27 cellular contexts compared by ENCODE assay signal in genomic region chr12:30896461-30896860, GRCh38. TPM values are rescaled to one million over a fixed set of nuclear protein-coding genes. Genes with fewer than 3 reads are reported as not detected.
DNase-seq lines count a peak whose midpoint lies in the region; ATAC-seq and TF ChIP-seq lines count a peak whose summit lies in the region.
"Had no signal": no experiment of that assay in that cellular context is flagged by ENCODE, and none has a peak within 500 bp of the region (broad histone marks: within the 10 kb centered on the region; RNA-seq: fewer than 3 reads in every experiment).

No MANE protein-coding gene starts in this region.

- in situ Hi-C loops in HAP-1 (cut with MboI; ENCODE audit: low sequenced_read_pairs), result no loop called here

- peaks cover 4% of the 10 kb centered on the region; the same call in 1 of the 2 replicates for H3K27me3 Mint-ChIP-seq in HFFc6 (ENCODE audit: insufficient read depth)

- H3K9me3 ChIP-seq in HAP-1 (0 out of 2 replicates have a peak, but pooled peaks cover 3% of the 10 kb centered on the region), uterus (no peaks in the 10 kb centered on the region)
- H3K9me3 ChIP-seq: adrenal gland, lower lobe of right lung, testis had no signal

- no peaks in the 10 kb centered on the region for H3K4me1 ChIP-seq in HAP-1
- H3K4me1 ChIP-seq in uterus, result no peaks in the 10 kb centered on the region
- H3K4me1 ChIP-seq: adrenal gland, lower lobe of right lung, testis had no signal

- intact Hi-C loops in uterus (cut with DNase I; ENCODE audit: low total_unique reads), result no loop called here

- no peaks in the 10 kb centered on the region for H3K9me3 Mint-ChIP-seq in HFFc6
- H3K9me3 Mint-ChIP-seq: activated CD8-positive, alpha-beta T cell treated with anti-CD3 and anti-CD28 coated beads for 36 hours; dendritic cell treated with granulocyte-macrophage colony-stimulating factor and Interleukin-4, amounts not matched to agents 40 ng/mL and 50 ng/mL, for 4 days; neural crest cell; stimulated activated effector memory CD8-positive, alpha-beta T cell treated with anti-CD3 and anti-CD28 coated beads, Interleukin-12 subunit alpha, Interleukin-12 subunit beta, amount 100 ng/mL, for 72 hours had no signal

- H3K27me3 ChIP-seq in HAP-1 (ENCODE audit: low read depth) (no peaks in the 10 kb centered on the region), uterus (no peaks in the 10 kb centered on the region)
- H3K27me3 ChIP-seq: adrenal gland, testis had no signal

- H3K36me3 Mint-ChIP-seq in HFFc6 (ENCODE audit: low read depth), result no peaks in the 10 kb centered on the region
- H3K36me3 Mint-ChIP-seq: stimulated activated effector memory CD8-positive, alpha-beta T cell treated with anti-CD3 and anti-CD28 coated beads, Interleukin-12 subunit alpha, Interleukin-12 subunit beta, amount 100 ng/mL, for 72 hours had no signal

- DNase-seq in HFFc6 (peak; percentile 20), cardiac fibroblast (ENCODE audit: low read depth in 2 of 2) (peak; percentile 20 to 28), islet precursor cell (peak; percentile 34), substantia nigra (lab: John Stamatoyannopoulos, UW) (peak in 3 of 49 donors; percentile 17 to 40 (median 29)), HAP-1 (ENCODE audit: low spot score in 2 of 2) (no peak), uterus (no peak)
- DNase-seq: activated CD4-positive, CD25-positive, alpha-beta regulatory T cell; activated CD8-positive, alpha-beta T cell treated with anti-CD3 and anti-CD28 coated beads for 36 hours; activated gamma-delta T cell; adrenal gland; DND-41; foreskin melanocyte; HCEC 1CT; KG1; lower lobe of right lung; NCI-H1930; NCI-H774; small intestine; stimulated activated CD4-positive, alpha-beta T cell treated with anti-CD3 and anti-CD28 coated beads, Interleukin-2, amount 100 ng/mL, for 24 hours; T1000; testis had no signal

- TF ChIP-seq CTCF in HFFc6 (IDR thresholded peaks at IDR 0.05) (no peak), cardiac fibroblast (IDR thresholded peaks at IDR 0.05; ENCODE audit: low read depth, low read length) (no peak), uterus (IDR thresholded peaks at IDR 0.05) (no peak)

- no peaks in the 10 kb centered on the region for H3K4me1 Mint-ChIP-seq in HFFc6 (ENCODE audit: low read depth)
- H3K4me1 Mint-ChIP-seq: B cell; neural crest cell; stimulated activated effector memory CD8-positive, alpha-beta T cell treated with anti-CD3 and anti-CD28 coated beads, Interleukin-12 subunit alpha, Interleukin-12 subunit beta, amount 100 ng/mL, for 72 hours had no signal

- no peak for TF ChIP-seq POLR2A in uterus (IDR thresholded peaks at IDR 0.05)

- ATAC-seq in GM21447 (IDR thresholded peaks at IDR 0.05; ENCODE audit: unreplicated experiment), result no peak
- ATAC-seq: activated CD8-positive, alpha-beta T cell treated with anti-CD3 and anti-CD28 coated beads for 36 hours; lower lobe of right lung; stimulated activated effector memory CD8-positive, alpha-beta T cell treated with anti-CD3 and anti-CD28 coated beads, Interleukin-12 subunit alpha, Interleukin-12 subunit beta, amount 100 ng/mL, for 72 hours had no signal

- H3K27ac ChIP-seq in substantia nigra (ENCODE audit: low read depth, low read length, poor library complexity, severe bottlenecking) (peak overlapping the region; percentile 58), uterus (no peak overlapping the region)
- H3K27ac ChIP-seq: adrenal gland, lower lobe of right lung, testis had no signal

- no peak overlapping the region for H3K27ac Mint-ChIP-seq in HFFc6
- H3K27ac Mint-ChIP-seq: activated CD8-positive, alpha-beta T cell treated with anti-CD3 and anti-CD28 coated beads for 36 hours; B cell; dendritic cell treated with granulocyte-macrophage colony-stimulating factor and Interleukin-4, amounts not matched to agents 40 ng/mL and 50 ng/mL, for 4 days; stimulated activated effector memory CD8-positive, alpha-beta T cell treated with anti-CD3 and anti-CD28 coated beads, Interleukin-12 subunit alpha, Interleukin-12 subunit beta, amount 100 ng/mL, for 72 hours had no signal

- H3K4me3 Mint-ChIP-seq in HFFc6, result no peak overlapping the region
- H3K4me3 Mint-ChIP-seq: activated CD8-positive, alpha-beta T cell treated with anti-CD3 and anti-CD28 coated beads for 36 hours; B cell; dendritic cell treated with granulocyte-macrophage colony-stimulating factor and Interleukin-4, amounts not matched to agents 40 ng/mL and 50 ng/mL, for 4 days; neural crest cell; stimulated activated effector memory CD8-positive, alpha-beta T cell treated with anti-CD3 and anti-CD28 coated beads, Interleukin-12 subunit alpha, Interleukin-12 subunit beta, amount 100 ng/mL, for 72 hours had no signal

- H3K36me3 ChIP-seq in HAP-1 (replicated peaks), result no peaks in the 10 kb centered on the region
- H3K36me3 ChIP-seq in uterus, result no peaks in the 10 kb centered on the region
- H3K36me3 ChIP-seq: adrenal gland, lower lobe of right lung had no signal

- no peak overlapping the region for H3K4me3 ChIP-seq in cardiac fibroblast (replicated peaks in 1 of 2; ENCODE audit: low read depth in 2 of 2, low read length in 2 of 2)
- no peak overlapping the region for H3K4me3 ChIP-seq in HAP-1
- no peak overlapping the region for H3K4me3 ChIP-seq in uterus
- H3K4me3 ChIP-seq: adrenal gland, lower lobe of right lung, testis had no signal

RNA-seq across cellular contexts. Expression of gene TSPAN11, which starts 30.1 kb away (rescaled TPM):
- total RNA-seq in HFFc6 (2021; fragmentation: NEBNext Ultra II Directional; extraction: Animal tissue kit (Norgen Biotek cat#: 25700)), result under 1 TPM in 2 of 6 experiments, not detected in 4; 0.17 to 0.18 TPM
- total RNA-seq in uterus, result 1 to 10 TPM in 1 of 4 donors, under 1 TPM in 3; 0.51 to 9.4 (median 0.88) TPM
- total RNA-seq: activated CD8-positive, alpha-beta T cell treated with anti-CD3 and anti-CD28 coated beads for 36 hours; B cell; bronchial epithelial cell had no signal

Comparison
In these comparisons a context has a peak if more than half of its experiments do, and no peak if none do; other contexts are left out.
1. DNase-seq: peak in HFFc6 (single experiment), cardiac fibroblast (2 of 2) and islet precursor cell (single experiment); none in HAP-1 (0 of 2) and uterus (0 of 2).